ENCODE assay signal across 8 cellular contexts in genomic region chr1:8170059-8170835, GRCh38.
DNase-seq lines count a peak whose midpoint lies in the region; ATAC-seq, FAIRE-seq and TF ChIP-seq lines count a peak whose summit lies in the region.

No MANE protein-coding gene starts in this region.

- peak; percentile 24 for ATAC-seq in HG03457 (IDR thresholded peaks at IDR 0.05; ENCODE audit: unreplicated experiment)

- H3K27ac Mint-ChIP-seq in neural progenitor cell = peak overlapping the region; percentile 83

- H2AFZ ChIP-seq in neural progenitor cell (replicated peaks) = no peak overlapping the region

- no peaks in the 10 kb centered on the region for H3K36me3 ChIP-seq in neural progenitor cell

- H3K9me3 Mint-ChIP-seq in neural progenitor cell = peaks cover 2% of the 10 kb centered on the region

- H3K9me3 ChIP-seq in neural progenitor cell (ENCODE audit: low read depth) = no peaks in the 10 kb centered on the region

- H3F3A ChIP-seq in neural progenitor cell (ENCODE audit: low read depth) = no peaks in the 10 kb centered on the region

- no peaks in the 10 kb centered on the region for H3K27me3 ChIP-seq in neural progenitor cell

- H3K4me3 ChIP-seq in neural progenitor cell = no peak overlapping the region

- no peak for FAIRE-seq in GM19239 (lab: Jason Lieb, UNC)

- no peak overlapping the region for H3K4me2 ChIP-seq in neural progenitor cell

- TF ChIP-seq CTCF in neural progenitor cell (IDR thresholded peaks at IDR 0.05) = no peak

- H3K27ac ChIP-seq in neural progenitor cell = no peak overlapping the region

- H3K36me3 Mint-ChIP-seq in neural progenitor cell = no peaks in the 10 kb centered on the region

- no peaks in the 10 kb centered on the region for H3K79me2 ChIP-seq in neural progenitor cell (ENCODE audit: low read depth)

- H3K4me1 Mint-ChIP-seq in neural progenitor cell = peaks cover 13% of the 10 kb centered on the region

- H3K4me3 Mint-ChIP-seq in neural progenitor cell = no peak overlapping the region

- H3K9ac ChIP-seq in neural progenitor cell = no peak overlapping the region

- H3K27me3 Mint-ChIP-seq in neural progenitor cell (ENCODE audit: insufficient read depth, low read depth) = peaks cover 11% of the 10 kb centered on the region

- H3K4me1 ChIP-seq in neural progenitor cell = peaks cover 22% of the 10 kb centered on the region

- DNase-seq in COLO668 (lab: John Stamatoyannopoulos, UW; ENCODE audit: unreplicated experiment) = peak; percentile 81
- peak; percentile 50 to 89 for DNase-seq in cerebellar nuclear complex (lab: John Stamatoyannopoulos, UW)
- DNase-seq in neural progenitor cell (ENCODE audit: low spot score) = no peak
- no peak for DNase-seq in stimulated activated CD4-positive, alpha-beta T cell treated with anti-CD3 and anti-CD28 coated beads, Interleukin-15, amount 100 ng/mL, for 24 hours
- DNase-seq in SHP77 (lab: John Stamatoyannopoulos, UW) = no peak
- no peak for DNase-seq in GM19239 (ENCODE audit: insufficient read length, low spot score)
- DNase-seq in UCSD-AML1 (lab: John Stamatoyannopoulos, UW; ENCODE audit: unreplicated experiment) = no peak

- H4K20me1 ChIP-seq in neural progenitor cell (ENCODE audit: low read depth) = no peaks in the 10 kb centered on the region

Comparison
In these comparisons a context has a peak if more than half of its experiments do, and no peak if none do; other contexts are left out.
1. DNase-seq: peak in COLO668 (single experiment) and cerebellar nuclear complex (2 of 2); none in neural progenitor cell (single experiment), stimulated activated CD4-positive, alpha-beta T cell treated with anti-CD3 and anti-CD28 coated beads, Interleukin-15, amount 100 ng/mL, for 24 hours (single experiment), SHP77 (0 of 2), GM19239 (single experiment) and UCSD-AML1 (single experiment).